ENCODE assay signal across 1 cellular context in genomic region chr6:170366248-170366960, GRCh38.
A peak's percentile ranks its signal among the peaks of the same experiment; 100 is the strongest.
TF ChIP-seq lines count a peak whose summit lies in the region.

No MANE protein-coding gene starts in this region.

TF ChIP-seq in HepG2, 621 proteins besides CTCF, POLR2A, EP300 and RAD21 (continued from another document and continues in another):
- TF ChIP-seq ZNF503 (CRISPR knock-in tag; IDR thresholded peaks at IDR 0.05) (0 out of 2 replicates have a peak, but pooled peaks have one; percentile 46), CHCHD3 (CRISPR knock-in tag; IDR thresholded peaks at IDR 0.05) (no peak), GTF3A (CRISPR knock-in tag; conservative IDR thresholded peaks at IDR 0.05) (no peak), ZMYM2 (CRISPR knock-in tag; IDR thresholded peaks at IDR 0.05) (no peak), ATF7 (IDR thresholded peaks at IDR 0.05) (no peak), ATF7 (CRISPR knock-in tag; IDR thresholded peaks at IDR 0.05) (no peak), RBFOX2 (IDR thresholded peaks at IDR 0.05; ENCODE audit: low read depth, low read length) (no peak), ZNF878 (CRISPR knock-in tag; IDR thresholded peaks at IDR 0.05) (no peak), MBNL3 (CRISPR knock-in tag; conservative IDR thresholded peaks at IDR 0.05) (no peak), ZNF737 (CRISPR knock-in tag; IDR thresholded peaks at IDR 0.05; ENCODE audit: borderline replicate concordance) (no peak), ZNF24 (IDR thresholded peaks at IDR 0.05) (no peak), ZEB1 (IDR thresholded peaks at IDR 0.05; ENCODE audit: insufficient replicate concordance, low read depth) (no peak), NFKBIZ (CRISPR knock-in tag; IDR thresholded peaks at IDR 0.05) (no peak), NR2F1 (CRISPR knock-in tag; IDR thresholded peaks at IDR 0.05) (0 out of 4 replicates have a peak, but pooled peaks of 1 of the 2 experiments have one; percentile 45), ZNF562 (CRISPR knock-in tag; IDR thresholded peaks at IDR 0.05; ENCODE audit: borderline replicate concordance) (no peak), ZNF577 (CRISPR knock-in tag; IDR thresholded peaks at IDR 0.05; ENCODE audit: borderline replicate concordance, low read depth) (no peak), ZNF101 (CRISPR knock-in tag; IDR thresholded peaks at IDR 0.05; ENCODE audit: borderline replicate concordance, low read depth) (no peak), SETDB1 (CRISPR knock-in tag; IDR thresholded peaks at IDR 0.05; ENCODE audit: borderline replicate concordance) (no peak), RERE (CRISPR knock-in tag; IDR thresholded peaks at IDR 0.05; ENCODE audit: low read depth) (peak; percentile 54; the same call in 1 of the 2 replicates), ZMYM4 (CRISPR knock-in tag; IDR thresholded peaks at IDR 0.05) (0 out of 2 replicates have a peak, but pooled peaks have one; percentile 21), SNAPC4 (CRISPR knock-in tag; IDR thresholded peaks at IDR 0.05) (no peak), MIER2 (CRISPR knock-in tag; IDR thresholded peaks at IDR 0.05) (no peak), HOXA3 (CRISPR knock-in tag; IDR thresholded peaks at IDR 0.05) (peak; percentile 51; the same call in 1 of the 2 replicates), SP5 (CRISPR knock-in tag; IDR thresholded peaks at IDR 0.05; ENCODE audit: borderline replicate concordance, low read depth) (peak; percentile 52; the same call in 1 of the 2 replicates), ZMAT3 (CRISPR knock-in tag; conservative IDR thresholded peaks at IDR 0.05) (no peak), MATR3 (CRISPR knock-in tag; IDR thresholded peaks at IDR 0.05) (no peak), SMARCE1 (IDR thresholded peaks at IDR 0.05; ENCODE audit: borderline replicate concordance) (no peak)
- TF ChIP-seq, protein P1, sequence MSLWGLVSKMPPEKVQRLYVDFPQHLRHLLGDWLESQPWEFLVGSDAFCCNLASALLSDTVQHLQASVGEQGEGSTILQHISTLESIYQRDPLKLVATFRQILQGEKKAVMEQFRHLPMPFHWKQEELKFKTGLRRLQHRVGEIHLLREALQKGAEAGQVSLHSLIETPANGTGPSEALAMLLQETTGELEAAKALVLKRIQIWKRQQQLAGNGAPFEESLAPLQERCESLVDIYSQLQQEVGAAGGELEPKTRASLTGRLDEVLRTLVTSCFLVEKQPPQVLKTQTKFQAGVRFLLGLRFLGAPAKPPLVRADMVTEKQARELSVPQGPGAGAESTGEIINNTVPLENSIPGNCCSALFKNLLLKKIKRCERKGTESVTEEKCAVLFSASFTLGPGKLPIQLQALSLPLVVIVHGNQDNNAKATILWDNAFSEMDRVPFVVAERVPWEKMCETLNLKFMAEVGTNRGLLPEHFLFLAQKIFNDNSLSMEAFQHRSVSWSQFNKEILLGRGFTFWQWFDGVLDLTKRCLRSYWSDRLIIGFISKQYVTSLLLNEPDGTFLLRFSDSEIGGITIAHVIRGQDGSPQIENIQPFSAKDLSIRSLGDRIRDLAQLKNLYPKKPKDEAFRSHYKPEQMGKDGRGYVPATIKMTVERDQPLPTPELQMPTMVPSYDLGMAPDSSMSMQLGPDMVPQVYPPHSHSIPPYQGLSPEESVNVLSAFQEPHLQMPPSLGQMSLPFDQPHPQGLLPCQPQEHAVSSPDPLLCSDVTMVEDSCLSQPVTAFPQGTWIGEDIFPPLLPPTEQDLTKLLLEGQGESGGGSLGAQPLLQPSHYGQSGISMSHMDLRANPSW (CRISPR knock-in tag; IDR thresholded peaks at IDR 0.05; ENCODE audit: borderline replicate concordance), result no peak
- TF ChIP-seq, protein P2, sequence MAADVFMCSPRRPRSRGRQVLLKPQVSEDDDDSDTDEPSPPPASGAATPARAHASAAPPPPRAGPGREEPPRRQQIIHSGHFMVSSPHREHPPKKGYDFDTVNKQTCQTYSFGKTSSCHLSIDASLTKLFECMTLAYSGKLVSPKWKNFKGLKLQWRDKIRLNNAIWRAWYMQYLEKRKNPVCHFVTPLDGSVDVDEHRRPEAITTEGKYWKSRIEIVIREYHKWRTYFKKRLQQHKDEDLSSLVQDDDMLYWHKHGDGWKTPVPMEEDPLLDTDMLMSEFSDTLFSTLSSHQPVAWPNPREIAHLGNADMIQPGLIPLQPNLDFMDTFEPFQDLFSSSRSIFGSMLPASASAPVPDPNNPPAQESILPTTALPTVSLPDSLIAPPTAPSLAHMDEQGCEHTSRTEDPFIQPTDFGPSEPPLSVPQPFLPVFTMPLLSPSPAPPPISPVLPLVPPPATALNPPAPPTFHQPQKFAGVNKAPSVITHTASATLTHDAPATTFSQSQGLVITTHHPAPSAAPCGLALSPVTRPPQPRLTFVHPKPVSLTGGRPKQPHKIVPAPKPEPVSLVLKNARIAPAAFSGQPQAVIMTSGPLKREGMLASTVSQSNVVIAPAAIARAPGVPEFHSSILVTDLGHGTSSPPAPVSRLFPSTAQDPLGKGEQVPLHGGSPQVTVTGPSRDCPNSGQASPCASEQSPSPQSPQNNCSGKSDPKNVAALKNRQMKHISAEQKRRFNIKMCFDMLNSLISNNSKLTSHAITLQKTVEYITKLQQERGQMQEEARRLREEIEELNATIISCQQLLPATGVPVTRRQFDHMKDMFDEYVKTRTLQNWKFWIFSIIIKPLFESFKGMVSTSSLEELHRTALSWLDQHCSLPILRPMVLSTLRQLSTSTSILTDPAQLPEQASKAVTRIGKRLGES (CRISPR knock-in tag; IDR thresholded peaks at IDR 0.05; ENCODE audit: borderline replicate concordance), result no peak
- TF ChIP-seq, protein P3, sequence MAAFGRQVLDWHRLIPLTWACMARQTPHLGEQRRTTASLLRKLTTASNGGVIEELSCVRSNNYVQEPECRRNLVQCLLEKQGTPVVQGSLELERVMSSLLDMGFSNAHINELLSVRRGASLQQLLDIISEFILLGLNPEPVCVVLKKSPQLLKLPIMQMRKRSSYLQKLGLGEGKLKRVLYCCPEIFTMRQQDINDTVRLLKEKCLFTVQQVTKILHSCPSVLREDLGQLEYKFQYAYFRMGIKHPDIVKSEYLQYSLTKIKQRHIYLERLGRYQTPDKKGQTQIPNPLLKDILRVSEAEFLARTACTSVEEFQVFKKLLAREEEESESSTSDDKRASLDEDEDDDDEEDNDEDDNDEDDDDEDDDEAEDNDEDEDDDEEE (CRISPR knock-in tag; IDR thresholded peaks at IDR 0.05), result no peak
- TF ChIP-seq, protein P4, sequence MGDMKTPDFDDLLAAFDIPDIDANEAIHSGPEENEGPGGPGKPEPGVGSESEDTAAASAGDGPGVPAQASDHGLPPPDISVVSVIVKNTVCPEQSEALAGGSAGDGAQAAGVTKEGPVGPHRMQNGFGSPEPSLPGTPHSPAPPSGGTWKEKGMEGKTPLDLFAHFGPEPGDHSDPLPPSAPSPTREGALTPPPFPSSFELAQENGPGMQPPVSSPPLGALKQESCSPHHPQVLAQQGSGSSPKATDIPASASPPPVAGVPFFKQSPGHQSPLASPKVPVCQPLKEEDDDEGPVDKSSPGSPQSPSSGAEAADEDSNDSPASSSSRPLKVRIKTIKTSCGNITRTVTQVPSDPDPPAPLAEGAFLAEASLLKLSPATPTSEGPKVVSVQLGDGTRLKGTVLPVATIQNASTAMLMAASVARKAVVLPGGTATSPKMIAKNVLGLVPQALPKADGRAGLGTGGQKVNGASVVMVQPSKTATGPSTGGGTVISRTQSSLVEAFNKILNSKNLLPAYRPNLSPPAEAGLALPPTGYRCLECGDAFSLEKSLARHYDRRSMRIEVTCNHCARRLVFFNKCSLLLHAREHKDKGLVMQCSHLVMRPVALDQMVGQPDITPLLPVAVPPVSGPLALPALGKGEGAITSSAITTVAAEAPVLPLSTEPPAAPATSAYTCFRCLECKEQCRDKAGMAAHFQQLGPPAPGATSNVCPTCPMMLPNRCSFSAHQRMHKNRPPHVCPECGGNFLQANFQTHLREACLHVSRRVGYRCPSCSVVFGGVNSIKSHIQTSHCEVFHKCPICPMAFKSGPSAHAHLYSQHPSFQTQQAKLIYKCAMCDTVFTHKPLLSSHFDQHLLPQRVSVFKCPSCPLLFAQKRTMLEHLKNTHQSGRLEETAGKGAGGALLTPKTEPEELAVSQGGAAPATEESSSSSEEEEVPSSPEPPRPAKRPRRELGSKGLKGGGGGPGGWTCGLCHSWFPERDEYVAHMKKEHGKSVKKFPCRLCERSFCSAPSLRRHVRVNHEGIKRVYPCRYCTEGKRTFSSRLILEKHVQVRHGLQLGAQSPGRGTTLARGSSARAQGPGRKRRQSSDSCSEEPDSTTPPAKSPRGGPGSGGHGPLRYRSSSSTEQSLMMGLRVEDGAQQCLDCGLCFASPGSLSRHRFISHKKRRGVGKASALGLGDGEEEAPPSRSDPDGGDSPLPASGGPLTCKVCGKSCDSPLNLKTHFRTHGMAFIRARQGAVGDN (CRISPR knock-in tag; IDR thresholded peaks at IDR 0.05), result peak; percentile 66
- TF ChIP-seq, protein P5, sequence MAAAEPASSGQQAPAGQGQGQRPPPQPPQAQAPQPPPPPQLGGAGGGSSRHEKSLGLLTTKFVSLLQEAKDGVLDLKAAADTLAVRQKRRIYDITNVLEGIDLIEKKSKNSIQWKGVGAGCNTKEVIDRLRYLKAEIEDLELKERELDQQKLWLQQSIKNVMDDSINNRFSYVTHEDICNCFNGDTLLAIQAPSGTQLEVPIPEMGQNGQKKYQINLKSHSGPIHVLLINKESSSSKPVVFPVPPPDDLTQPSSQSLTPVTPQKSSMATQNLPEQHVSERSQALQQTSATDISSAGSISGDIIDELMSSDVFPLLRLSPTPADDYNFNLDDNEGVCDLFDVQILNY (CRISPR knock-in tag; conservative IDR thresholded peaks at IDR 0.05), result no peak
